16 cellular contexts compared by ENCODE assay signal in genomic region chr11:351411-351810, GRCh38. TPM values are rescaled to one million over a fixed set of nuclear protein-coding genes. Genes with fewer than 3 reads are reported as not detected.
DNase-seq lines count a peak whose midpoint lies in the region; ATAC-seq and TF ChIP-seq lines count a peak whose summit lies in the region.
"Had no signal": no experiment of that assay in that cellular context is flagged by ENCODE, and none has a peak within 500 bp of the region (broad histone marks: within the 10 kb centered on the region; RNA-seq: fewer than 3 reads in every experiment).

No MANE protein-coding gene starts in this region.

- TF ChIP-seq EP300 in tibial nerve (IDR thresholded peaks at IDR 0.05), result no peak

- peak; percentile 27 for DNase-seq in activated T-cell treated with anti-CD3 and anti-CD28 coated beads, Interleukin-2, amount 50 U/mL, for 24 hours
- no peak for DNase-seq in activated T-cell treated with anti-CD3 and anti-CD28 coated beads, Interleukin-2, amount 50 U/mL, for 72 hours
- DNase-seq in activated naive CD8-positive, alpha-beta T cell treated with anti-CD3 and anti-CD28 coated beads, Interleukin-2, amount 10 ng/mL, durations not matched to agents 7 days and 5 days, result no peak
- DNase-seq in natural killer cell treated with Interleukin-12 subunit alpha and Interleukin-12 subunit beta and Interleukin-15 and Interleukin-18, amount 100 ng/mL, for 72 hours (ENCODE audit: low spot score), result no peak
- no peak for DNase-seq in tibial nerve (ENCODE audit: low spot score in 2 of 2)
- no peak for DNase-seq in GOT3 (lab: John Stamatoyannopoulos, UW)
- DNase-seq in NCI-H1417 (lab: John Stamatoyannopoulos, UW), result no peak
- DNase-seq in NCI-H1092 (lab: John Stamatoyannopoulos, UW), result no peak
- DNase-seq: NCI-H1694; NCI-H446; occipital lobe; stimulated activated naive CD8-positive, alpha-beta T cell treated with anti-CD3 and anti-CD28 coated beads, Interleukin-15, amount 100 ng/mL, for 72 hours had no signal

- H3K4me1 Mint-ChIP-seq in activated T-cell treated with anti-CD3 and anti-CD28 coated beads, Interleukin-2, amount 50 U/mL, for 24 hours (ENCODE audit: low read depth), result peaks cover 41% of the 10 kb centered on the region
- peaks cover 43% of the 10 kb centered on the region for H3K4me1 Mint-ChIP-seq in activated T-cell treated with anti-CD3 and anti-CD28 coated beads, Interleukin-2, amount 50 U/mL, for 72 hours (ENCODE audit: low read depth)
- H3K4me1 Mint-ChIP-seq in activated naive CD8-positive, alpha-beta T cell treated with anti-CD3 and anti-CD28 coated beads, Interleukin-2, amount 10 ng/mL, durations not matched to agents 7 days and 5 days, result peaks cover 38% of the 10 kb centered on the region
- peaks cover 37 to 38% of the 10 kb centered on the region in 2 donors for H3K4me1 Mint-ChIP-seq in natural killer cell treated with Interleukin-12 subunit alpha and Interleukin-12 subunit beta and Interleukin-15 and Interleukin-18, amount 100 ng/mL, for 72 hours (ENCODE audit: low read depth in 2 of 2)

- H3K27ac ChIP-seq in tibial nerve, result peak overlapping the region in 3 of 4 donors; percentile 62 to 99 (median 70)
- H3K27ac ChIP-seq: PC-9 had no signal

- no peak for TF ChIP-seq POLR2A in tibial nerve (IDR thresholded peaks at IDR 0.05)

- no peak overlapping the region for H3K27ac Mint-ChIP-seq in activated T-cell treated with anti-CD3 and anti-CD28 coated beads, Interleukin-2, amount 50 U/mL, for 24 hours
- no peak overlapping the region for H3K27ac Mint-ChIP-seq in activated T-cell treated with anti-CD3 and anti-CD28 coated beads, Interleukin-2, amount 50 U/mL, for 72 hours
- H3K27ac Mint-ChIP-seq in activated naive CD8-positive, alpha-beta T cell treated with anti-CD3 and anti-CD28 coated beads, Interleukin-2, amount 10 ng/mL, durations not matched to agents 7 days and 5 days, result no peak overlapping the region
- H3K27ac Mint-ChIP-seq in natural killer cell treated with Interleukin-12 subunit alpha and Interleukin-12 subunit beta and Interleukin-15 and Interleukin-18, amount 100 ng/mL, for 72 hours, result peak overlapping the region; percentile 47 to 72
- H3K27ac Mint-ChIP-seq: endodermal cell had no signal

- WGBS in tibial nerve, 2 donors, result 96% methylated on average over 14 of the region's 14 CpGs

- no peaks in the 10 kb centered on the region for H3K27me3 Mint-ChIP-seq in activated T-cell treated with anti-CD3 and anti-CD28 coated beads, Interleukin-2, amount 50 U/mL, for 24 hours
- H3K27me3 Mint-ChIP-seq in activated T-cell treated with anti-CD3 and anti-CD28 coated beads, Interleukin-2, amount 50 U/mL, for 72 hours (ENCODE audit: low read depth), result no peaks in the 10 kb centered on the region
- H3K27me3 Mint-ChIP-seq in activated naive CD8-positive, alpha-beta T cell treated with anti-CD3 and anti-CD28 coated beads, Interleukin-2, amount 10 ng/mL, durations not matched to agents 7 days and 5 days, result no peaks in the 10 kb centered on the region
- H3K27me3 Mint-ChIP-seq in natural killer cell treated with Interleukin-12 subunit alpha and Interleukin-12 subunit beta and Interleukin-15 and Interleukin-18, amount 100 ng/mL, for 72 hours, result no peaks in the 10 kb centered on the region
- H3K27me3 Mint-ChIP-seq: central memory CD8-positive, alpha-beta T cell; stimulated activated naive CD8-positive, alpha-beta T cell treated with anti-CD3 and anti-CD28 coated beads, Interleukin-15, amount 100 ng/mL, for 72 hours had no signal

- POLR2A ChIA-PET in activated naive CD8-positive, alpha-beta T cell treated with anti-CD3 and anti-CD28 coated beads, Interleukin-2, amount 10 ng/mL, durations not matched to agents 7 days and 5 days (lab: Charles Lee), result no interaction called here

- H3K36me3 ChIP-seq in tibial nerve, result no peaks in the 10 kb centered on the region

- H3K36me3 Mint-ChIP-seq in activated T-cell treated with anti-CD3 and anti-CD28 coated beads, Interleukin-2, amount 50 U/mL, for 24 hours (ENCODE audit: low read depth), result peaks cover 4% of the 10 kb centered on the region
- H3K36me3 Mint-ChIP-seq in activated T-cell treated with anti-CD3 and anti-CD28 coated beads, Interleukin-2, amount 50 U/mL, for 72 hours (ENCODE audit: insufficient read depth in 2 of 2), result no peaks in the 10 kb centered on the region
- no peaks in the 10 kb centered on the region for H3K36me3 Mint-ChIP-seq in activated naive CD8-positive, alpha-beta T cell treated with anti-CD3 and anti-CD28 coated beads, Interleukin-2, amount 10 ng/mL, durations not matched to agents 7 days and 5 days
- H3K36me3 Mint-ChIP-seq in natural killer cell treated with Interleukin-12 subunit alpha and Interleukin-12 subunit beta and Interleukin-15 and Interleukin-18, amount 100 ng/mL, for 72 hours, result no peaks in the 10 kb centered on the region

- no peak for TF ChIP-seq CTCF in tibial nerve (IDR thresholded peaks at IDR 0.05)

- H3K9me3 ChIP-seq in tibial nerve, result no peaks in the 10 kb centered on the region
- H3K9me3 ChIP-seq: A549 had no signal

- H3K9me3 Mint-ChIP-seq in activated T-cell treated with anti-CD3 and anti-CD28 coated beads, Interleukin-2, amount 50 U/mL, for 24 hours, result no peaks in the 10 kb centered on the region
- H3K9me3 Mint-ChIP-seq in activated T-cell treated with anti-CD3 and anti-CD28 coated beads, Interleukin-2, amount 50 U/mL, for 72 hours, result no peaks in the 10 kb centered on the region
- no peaks in the 10 kb centered on the region for H3K9me3 Mint-ChIP-seq in activated naive CD8-positive, alpha-beta T cell treated with anti-CD3 and anti-CD28 coated beads, Interleukin-2, amount 10 ng/mL, durations not matched to agents 7 days and 5 days
- no peaks in the 10 kb centered on the region for H3K9me3 Mint-ChIP-seq in natural killer cell treated with Interleukin-12 subunit alpha and Interleukin-12 subunit beta and Interleukin-15 and Interleukin-18, amount 100 ng/mL, for 72 hours
- H3K9me3 Mint-ChIP-seq: central memory CD8-positive, alpha-beta T cell; endodermal cell; stimulated activated naive CD8-positive, alpha-beta T cell treated with anti-CD3 and anti-CD28 coated beads, Interleukin-15, amount 100 ng/mL, for 72 hours had no signal

- H3K4me3 Mint-ChIP-seq in activated T-cell treated with anti-CD3 and anti-CD28 coated beads, Interleukin-2, amount 50 U/mL, for 24 hours, result no peak overlapping the region
- H3K4me3 Mint-ChIP-seq in activated T-cell treated with anti-CD3 and anti-CD28 coated beads, Interleukin-2, amount 50 U/mL, for 72 hours, result no peak overlapping the region
- H3K4me3 Mint-ChIP-seq in activated naive CD8-positive, alpha-beta T cell treated with anti-CD3 and anti-CD28 coated beads, Interleukin-2, amount 10 ng/mL, durations not matched to agents 7 days and 5 days, result peak overlapping the region; percentile 75
- peak overlapping the region; percentile 71 for H3K4me3 Mint-ChIP-seq in natural killer cell treated with Interleukin-12 subunit alpha and Interleukin-12 subunit beta and Interleukin-15 and Interleukin-18, amount 100 ng/mL, for 72 hours
- H3K4me3 Mint-ChIP-seq: endodermal cell had no signal

- no peak for ATAC-seq in activated T-cell treated with anti-CD3 and anti-CD28 coated beads, Interleukin-2, amount 50 U/mL, for 72 hours (replicated peaks in 1 of 2)
- no peak for ATAC-seq in activated naive CD8-positive, alpha-beta T cell treated with anti-CD3 and anti-CD28 coated beads, Interleukin-2, amount 10 ng/mL, durations not matched to agents 7 days and 5 days (ENCODE audit: low read depth)
- ATAC-seq in natural killer cell treated with Interleukin-12 subunit alpha and Interleukin-12 subunit beta and Interleukin-15 and Interleukin-18, amount 100 ng/mL, for 72 hours, result no peak
- ATAC-seq: A549; stimulated activated naive CD8-positive, alpha-beta T cell treated with anti-CD3 and anti-CD28 coated beads, Interleukin-15, amount 100 ng/mL, for 72 hours had no signal

- H3K27me3 ChIP-seq in tibial nerve, result no peaks in the 10 kb centered on the region

- no peak overlapping the region for H3K4me3 ChIP-seq in tibial nerve
- H3K4me3 ChIP-seq: A549, PC-9 had no signal

- H3K4me1 ChIP-seq in tibial nerve, result peaks cover 3 to 49% (median 27%) of the 10 kb centered on the region in 4 donors

RNA-seq across cellular contexts. Expression of gene B4GALNT4, which starts 17.9 kb away (rescaled TPM):
- 1 to 10 TPM; 2.1 to 2.7 TPM for total RNA-seq in activated T-cell treated with anti-CD3 and anti-CD28 coated beads, Interleukin-2, amount 50 U/mL, for 72 hours
- total RNA-seq in activated naive CD8-positive, alpha-beta T cell treated with anti-CD3 and anti-CD28 coated beads, Interleukin-2, amount 10 ng/mL, durations not matched to agents 7 days and 5 days, result 1 to 10 TPM; 1.1 TPM
- under 1 TPM in 1 of 2 donors, not detected in 1; 0.50 TPM for total RNA-seq in natural killer cell treated with Interleukin-12 subunit alpha and Interleukin-12 subunit beta and Interleukin-15 and Interleukin-18, amount 100 ng/mL, for 72 hours
- 10 to 100 TPM in 2 of 4 donors, 1 to 10 TPM in 2; 7.1 to 22.2 (median 14.1) TPM for total RNA-seq in tibial nerve

RNA-seq across cellular contexts. Expression of gene IFITM3, which starts 30.8 kb away (rescaled TPM):
- 10 to 100 TPM; 24.4 to 75.8 TPM for total RNA-seq in activated T-cell treated with anti-CD3 and anti-CD28 coated beads, Interleukin-2, amount 50 U/mL, for 72 hours
- 100 to 1,000 TPM; 258 to 267 TPM for total RNA-seq in activated naive CD8-positive, alpha-beta T cell treated with anti-CD3 and anti-CD28 coated beads, Interleukin-2, amount 10 ng/mL, durations not matched to agents 7 days and 5 days
- 10 to 100 TPM; 28.2 to 29.8 TPM for total RNA-seq in natural killer cell treated with Interleukin-12 subunit alpha and Interleukin-12 subunit beta and Interleukin-15 and Interleukin-18, amount 100 ng/mL, for 72 hours
- total RNA-seq in tibial nerve, result 100 to 1,000 TPM; 258 to 816 (median 325) TPM

RNA-seq across cellular contexts. Expression of gene IFITM1, which starts 37.6 kb away (rescaled TPM):
- total RNA-seq in activated T-cell treated with anti-CD3 and anti-CD28 coated beads, Interleukin-2, amount 50 U/mL, for 72 hours, result 100 to 1,000 TPM; 306 to 384 TPM
- 1,000 to 10,000 TPM; 1,182 to 1,374 TPM for total RNA-seq in activated naive CD8-positive, alpha-beta T cell treated with anti-CD3 and anti-CD28 coated beads, Interleukin-2, amount 10 ng/mL, durations not matched to agents 7 days and 5 days
- total RNA-seq in natural killer cell treated with Interleukin-12 subunit alpha and Interleukin-12 subunit beta and Interleukin-15 and Interleukin-18, amount 100 ng/mL, for 72 hours, result 10 to 100 TPM; 58.1 to 71.0 TPM
- 100 to 1,000 TPM; 216 to 431 (median 256) TPM for total RNA-seq in tibial nerve

RNA-seq across cellular contexts. Expression of gene PKP3, which starts 42.6 kb away (rescaled TPM):
- total RNA-seq in activated T-cell treated with anti-CD3 and anti-CD28 coated beads, Interleukin-2, amount 50 U/mL, for 72 hours, result 1 to 10 TPM in 1 of 2 donors, under 1 TPM in 1; 0.16 to 1.2 TPM
- under 1 TPM; 0.30 to 0.45 TPM for total RNA-seq in activated naive CD8-positive, alpha-beta T cell treated with anti-CD3 and anti-CD28 coated beads, Interleukin-2, amount 10 ng/mL, durations not matched to agents 7 days and 5 days
- not detected for total RNA-seq in natural killer cell treated with Interleukin-12 subunit alpha and Interleukin-12 subunit beta and Interleukin-15 and Interleukin-18, amount 100 ng/mL, for 72 hours
- total RNA-seq in tibial nerve, result 10 to 100 TPM in 3 of 4 donors, 1 to 10 TPM in 1; 4.6 to 16.2 (median 13.5) TPM

RNA-seq across cellular contexts. Expression of gene IFITM2, which starts 43.8 kb away (rescaled TPM):
- total RNA-seq in activated T-cell treated with anti-CD3 and anti-CD28 coated beads, Interleukin-2, amount 50 U/mL, for 72 hours, result 100 to 1,000 TPM; 542 to 639 TPM
- 1,000 to 10,000 TPM; 1,890 to 1,949 TPM for total RNA-seq in activated naive CD8-positive, alpha-beta T cell treated with anti-CD3 and anti-CD28 coated beads, Interleukin-2, amount 10 ng/mL, durations not matched to agents 7 days and 5 days
- total RNA-seq in natural killer cell treated with Interleukin-12 subunit alpha and Interleukin-12 subunit beta and Interleukin-15 and Interleukin-18, amount 100 ng/mL, for 72 hours, result 100 to 1,000 TPM in 1 of 2 donors, 10 to 100 TPM in 1; 87.9 to 171 TPM
- total RNA-seq in tibial nerve, result 100 to 1,000 TPM; 258 to 624 (median 292) TPM

Comparison
In these comparisons a context has a peak if more than half of its experiments do, and no peak if none do; other contexts are left out.
1. H3K27ac Mint-ChIP-seq: peak in natural killer cell treated with Interleukin-12 subunit alpha and Interleukin-12 subunit beta and Interleukin-15 and Interleukin-18, amount 100 ng/mL, for 72 hours (2 of 2); none in activated T-cell treated with anti-CD3 and anti-CD28 coated beads, Interleukin-2, amount 50 U/mL, for 24 hours (single experiment), activated T-cell treated with anti-CD3 and anti-CD28 coated beads, Interleukin-2, amount 50 U/mL, for 72 hours (single experiment) and activated naive CD8-positive, alpha-beta T cell treated with anti-CD3 and anti-CD28 coated beads, Interleukin-2, amount 10 ng/mL, durations not matched to agents 7 days and 5 days (single experiment).
2. H3K4me3 Mint-ChIP-seq: peak in activated naive CD8-positive, alpha-beta T cell treated with anti-CD3 and anti-CD28 coated beads, Interleukin-2, amount 10 ng/mL, durations not matched to agents 7 days and 5 days (single experiment) and natural killer cell treated with Interleukin-12 subunit alpha and Interleukin-12 subunit beta and Interleukin-15 and Interleukin-18, amount 100 ng/mL, for 72 hours (single experiment); none in activated T-cell treated with anti-CD3 and anti-CD28 coated beads, Interleukin-2, amount 50 U/mL, for 24 hours (single experiment) and activated T-cell treated with anti-CD3 and anti-CD28 coated beads, Interleukin-2, amount 50 U/mL, for 72 hours (0 of 2).